ENCODE assay signal across 8 cellular contexts in genomic region chr13:77697208-77698103, GRCh38. TPM values are rescaled to one million over a fixed set of nuclear protein-coding genes. Genes with fewer than 3 reads are reported as not detected.
DNase-seq lines count a peak whose midpoint lies in the region; ATAC-seq and TF ChIP-seq lines count a peak whose summit lies in the region.

Gene SLAIN1, plus strand, starts transcription at chr13:77697687. Its CDS starts 227 bp downstream, at chr13:77697914.

- H3K36me3 ChIP-seq in mucosa of stomach (ENCODE audit: control insufficient read depth, insufficient read depth, low read length), result no peaks in the 10 kb centered on the region

- intact Hi-C loops in CD4-positive, alpha-beta T cell (cut with DNase I, micrococcal nuclease), result loop anchor here (1.0 to 10.0 kb wide), 9 partner anchors 50 to 1707 kb away; partner anchors contain the start of genes FBXL3 (in 2 of the 2), CLN5 (in 1 of the 2), KCTD12 (in 1 of the 2) and MYCBP2 (in 1 of the 2)

- peak within 1 kb of the TSS; percentile 65 for H3K4me3 ChIP-seq in HL-60 (replicated peaks; ENCODE audit: insufficient read depth, low read length)
- H3K4me3 ChIP-seq in epithelial cell of esophagus (ENCODE audit: low read length), result peak within 1 kb of the TSS; percentile 41
- peak within 1 kb of the TSS; percentile 89 for H3K4me3 ChIP-seq in mucosa of stomach (ENCODE audit: low read length)

- H3K27me3 ChIP-seq in CD4-positive, alpha-beta T cell (ENCODE audit: control insufficient read depth, insufficient read depth, low read length), result no peaks in the 10 kb centered on the region
- peaks cover 58% of the 10 kb centered on the region for H3K27me3 ChIP-seq in HL-60 (ENCODE audit: insufficient read depth, poor library complexity, severe bottlenecking)
- H3K27me3 ChIP-seq in mucosa of stomach (ENCODE audit: control insufficient read depth, insufficient read depth, low read length), result peaks cover 2% of the 10 kb centered on the region

- H3K9ac ChIP-seq in mucosa of stomach (ENCODE audit: low read length), result peak within 1 kb of the TSS; percentile 65

- ATAC-seq in CD4-positive, alpha-beta T cell (ENCODE audit: poor library complexity), result peak; percentile 75
- peak; percentile 59 for ATAC-seq in GM19452 (IDR thresholded peaks at IDR 0.05; ENCODE audit: unreplicated experiment)

- peak within 1 kb of the TSS; percentile 82 for H3K27ac Mint-ChIP-seq in CD4-positive, alpha-beta T cell

- CTCF ChIA-PET in CD4-positive, alpha-beta T cell (lab: Charles Lee), result interaction anchor here (0.7 to 1.5 kb wide), 6 partner anchors 10 to 813 kb away, joined by 3 to 4 read pairs (median 3); no protein-coding TSS in a partner anchor

- H3K9me3 ChIP-seq in CD4-positive, alpha-beta T cell (ENCODE audit: control insufficient read depth, low read length), result no peaks in the 10 kb centered on the region
- no peaks in the 10 kb centered on the region for H3K9me3 ChIP-seq in mucosa of stomach (ENCODE audit: control insufficient read depth, low read length)

- peaks cover 5% of the 10 kb centered on the region for H3K36me3 Mint-ChIP-seq in CD4-positive, alpha-beta T cell (ENCODE audit: low read depth)

- no peaks in the 10 kb centered on the region for H3K27me3 Mint-ChIP-seq in CD4-positive, alpha-beta T cell

- no peaks in the 10 kb centered on the region for H3K9me3 Mint-ChIP-seq in CD4-positive, alpha-beta T cell

- POLR2A ChIA-PET in CD4-positive, alpha-beta T cell (lab: Charles Lee), result interaction anchor here (0.6 to 2.6 kb wide), 10 partner anchors 17 to 706 kb away, joined by 3 to 53 read pairs (median 3); partner anchors contain the start of genes CLN5, FBXL3 and MYCBP2

- TF ChIP-seq CTCF in CD4-positive, alpha-beta T cell (IDR thresholded peaks at IDR 0.05), result no peak
- TF ChIP-seq CTCF in HL-60 (IDR thresholded peaks at IDR 0.05; ENCODE audit: insufficient read depth, low read length), result no peak
- no peak for TF ChIP-seq CTCF in epithelial cell of esophagus (IDR thresholded peaks at IDR 0.05; ENCODE audit: insufficient read depth, low read depth, low read length, missing control alignments)

- peaks cover 3% of the 10 kb centered on the region for H3K4me1 ChIP-seq in mucosa of stomach (ENCODE audit: control insufficient read depth, insufficient read depth, low read length)

- peak; percentile 69 to 87 (median 79) for DNase-seq in CD4-positive, alpha-beta T cell
- DNase-seq in HL-60 (ENCODE audit: low read depth in 1 of 2, low spot score in 1 of 2) (peak in 1 of 2 experiments; percentile 59), NOMO-1 treated with dmso at 0.1 percent for 144 hours (lab: John Stamatoyannopoulos, UW; ENCODE audit: unreplicated experiment) (peak; percentile 24), epithelial cell of esophagus (ENCODE audit: low read depth) (peak; percentile 22)
- DNase-seq in activated CD8-positive, alpha-beta memory T cell treated with anti-CD3 and anti-CD28 coated beads, Interleukin-2, amount 50 U/mL, for 1 hour (ENCODE audit: extremely low read depth), result peak; percentile 71
- DNase-seq in stimulated activated CD8-positive, alpha-beta memory T cell treated with anti-CD3 and anti-CD28 coated beads, Interleukin-7, amount 100 ng/mL, for 1 hour (ENCODE audit: low read depth in 2 of 2), result peak; percentile 63 to 68

- H3K27ac ChIP-seq in CD4-positive, alpha-beta T cell (ENCODE audit: low read depth, low read length), result peak within 1 kb of the TSS; percentile 71
- no peak within 1 kb of the TSS for H3K27ac ChIP-seq in HL-60 (replicated peaks)

- peaks cover 50% of the 10 kb centered on the region for H3K4me1 Mint-ChIP-seq in CD4-positive, alpha-beta T cell (ENCODE audit: low read depth)

- peak within 1 kb of the TSS; percentile 100 for H3K4me3 Mint-ChIP-seq in CD4-positive, alpha-beta T cell

RNA-seq across cellular contexts. Expression of gene SLAIN1, which starts in this region (rescaled TPM):
- total RNA-seq in CD4-positive, alpha-beta T cell, result 10 to 100 TPM; 41.2 to 42.5 TPM
